ENCODE assay signal across 8 cellular contexts in genomic region chr3:196712514-196713413, GRCh38. TPM values are rescaled to one million over a fixed set of nuclear protein-coding genes. Genes with fewer than 3 reads are reported as not detected.
A peak's percentile ranks its signal among the peaks of the same experiment; 100 is the strongest.
DNase-seq lines count a peak whose midpoint lies in the region; ATAC-seq, FAIRE-seq and TF ChIP-seq lines count a peak whose summit lies in the region.

No MANE protein-coding gene starts in this region.

- DNase-seq in A549 (ENCODE audit: low read depth in 1 of 2, low spot score in 1 of 2) (peak; percentile 24 to 44), OCI-M1 (lab: John Stamatoyannopoulos, UW) (peak; percentile 52), left cardiac atrium (peak; percentile 77), prostate gland (ENCODE audit: low spot score) (peak; percentile 52)

- H3K4me3 Mint-ChIP-seq in activated naive CD8-positive, alpha-beta T cell, result peak overlapping the region; percentile 90

- H3K27me3 ChIP-seq in prostate gland (replicated peaks; ENCODE audit: insufficient read depth), result no peaks in the 10 kb centered on the region

- H3K36me3 ChIP-seq in prostate gland, result no peaks in the 10 kb centered on the region
- no peaks in the 10 kb centered on the region for H3K36me3 ChIP-seq in urinary bladder (ENCODE audit: insufficient read depth)

- ATAC-seq in A549 (peak; percentile 74), GM18508 (IDR thresholded peaks at IDR 0.05; ENCODE audit: insufficient read depth, unreplicated experiment) (peak; percentile 24), HG03064 (IDR thresholded peaks at IDR 0.05; ENCODE audit: low read depth, unreplicated experiment) (peak; percentile 45), left cardiac atrium (peak; percentile 90 to 91)

- H3K4me2 ChIP-seq in A549, result peak overlapping the region; percentile 93

- POLR2A ChIA-PET in A549 (lab: Yijun Ruan, JAX), result interaction anchor here (1.0 to 1.4 kb wide), 4 partner anchors 22 to 229 kb away, joined by 4 to 10 read pairs (median 8); partner anchors contain the start of genes NCBP2, PAK2 and SENP5

- FAIRE-seq in A549 (lab: Jason Lieb, UNC), result no peak

- no peak for TF ChIP-seq EP300 in A549 (IDR thresholded peaks at IDR 0.05)

- peak overlapping the region; percentile 95 to 99 for H3K27ac ChIP-seq in A549
- peak overlapping the region; percentile 93 for H3K27ac ChIP-seq in prostate gland
- H3K27ac ChIP-seq in urinary bladder (ENCODE audit: low read depth), result peak overlapping the region; percentile 85

- TF ChIP-seq POLR2A in A549 (IDR thresholded peaks at IDR 0.05; ENCODE audit: low read length) (no peak), prostate gland (IDR thresholded peaks at IDR 0.05) (no peak)

- peak overlapping the region; percentile 83 for H3K27ac Mint-ChIP-seq in activated naive CD8-positive, alpha-beta T cell

- H3K36me3 Mint-ChIP-seq in activated naive CD8-positive, alpha-beta T cell, result no peaks in the 10 kb centered on the region

- no peak for TF ChIP-seq RAD21 in A549 (conservative IDR thresholded peaks at IDR 0.05 in 1 of 2, IDR thresholded peaks at IDR 0.05 in 1 of 2)

- H3K4me3 ChIP-seq in A549 (peak overlapping the region; percentile 93), prostate gland (peak overlapping the region; percentile 77 to 90), urinary bladder (ENCODE audit: low read depth, low read length) (peak overlapping the region; percentile 59)

- no peaks in the 10 kb centered on the region for H3K27me3 Mint-ChIP-seq in activated naive CD8-positive, alpha-beta T cell

- H3K9me3 Mint-ChIP-seq in activated naive CD8-positive, alpha-beta T cell (ENCODE audit: low read depth), result no peaks in the 10 kb centered on the region

- CTCF ChIA-PET in A549 (lab: Yijun Ruan, JAX), result interaction anchor here (0.9 kb wide), 1 partner anchor 27 kb away, joined by 3 read pairs; no protein-coding TSS in a partner anchor

- intact Hi-C loops in left cardiac atrium (cut with DNase I), result no loop called here
- intact Hi-C loops in prostate gland (cut with DNase I), result loop anchor here (2.0 kb wide), 1 partner anchor 28 kb away; no protein-coding TSS in a partner anchor

- H3K4me1 ChIP-seq in A549 (peaks cover 19% of the 10 kb centered on the region), prostate gland (replicated peaks) (no peaks in the 10 kb centered on the region), urinary bladder (ENCODE audit: insufficient read depth) (no peaks in the 10 kb centered on the region)

- TF ChIP-seq CTCF in A549 (IDR thresholded peaks at IDR 0.05), result no peak
- TF ChIP-seq CTCF in prostate gland (IDR thresholded peaks at IDR 0.05), result peak in 1 of 4 experiments; percentile 34

- WGBS in A549 (ENCODE audit: missing lambda C conversion rate), result 37% methylated on average over 10 of the region's 64 CpGs
- WGBS in prostate gland, result 6% methylated on average over 54 of the region's 64 CpGs
- WGBS in urinary bladder, result 4% methylated on average over 64 of the region's 64 CpGs

- H3K9me3 ChIP-seq in A549 (no peaks in the 10 kb centered on the region), prostate gland (no peaks in the 10 kb centered on the region)

- H3K4me1 Mint-ChIP-seq in activated naive CD8-positive, alpha-beta T cell (ENCODE audit: low read depth), result peaks cover 28% of the 10 kb centered on the region

TF ChIP-seq in A549, 52 proteins besides CTCF, POLR2A, EP300 and RAD21:
- TF ChIP-seq JUNB (IDR thresholded peaks at IDR 0.05) (no peak), BHLHE40 (IDR thresholded peaks at IDR 0.05; ENCODE audit: low read depth, low read length) (no peak), HOXB5 (CRISPR knock-in tag; IDR thresholded peaks at IDR 0.05) (no peak), HOXA7 (CRISPR knock-in tag; IDR thresholded peaks at IDR 0.05) (no peak), PHF8 (IDR thresholded peaks at IDR 0.05; ENCODE audit: borderline replicate concordance, low read depth) (peak; percentile 46; the same call in 1 of the 2 replicates), FOSB (CRISPR knock-in tag; IDR thresholded peaks at IDR 0.05) (no peak), SREBF2 (IDR thresholded peaks at IDR 0.05) (no peak)
TF ChIP-seq in A549: peak in this region for 1.

RNA-seq across cellular contexts. Expression of gene PIGX, which starts 0.6 kb away (rescaled TPM):
- polyA plus RNA-seq in A549 (2011; rRNA removed), result 36.2 and 45.2 TPM in 2 replicates
- polyA plus RNA-seq in A549 (2012; cell fraction: cytosol; rRNA removed), result 12.6 and 14.1 TPM in 2 replicates
- polyA plus RNA-seq in A549 (2012; cell fraction: nucleus; rRNA removed), result 4.0 and 7.3 TPM in 2 replicates
- 22.3 to 23.6 TPM (median 23.0 TPM) in 3 replicates for polyA plus RNA-seq in A549 (2017; fragmentation: RNase III; extraction: RNeasy Plus Mini Kit Qiagen cat#74134 plus additional on column Dnase treatment)
- 7.4 and 10.7 TPM in 2 replicates for polyA minus RNA-seq in A549 (2011; rRNA and poly(A)+ RNA removed)
- total RNA-seq in left cardiac atrium, result 10 to 100 TPM; 10.9 to 18.4 TPM
- 10 to 100 TPM; 32.6 to 60.4 TPM for total RNA-seq in prostate gland
- total RNA-seq in urinary bladder, result 30.6 TPM
- polyA plus RNA-seq in urinary bladder, result 18.4 TPM

RNA-seq across cellular contexts. Expression of gene CEP19, which starts 0.7 kb away (rescaled TPM):
- polyA plus RNA-seq in A549 (2011; rRNA removed) (4.2 and 5.3 TPM in 2 replicates), A549 (2017; fragmentation: RNase III; extraction: RNeasy Plus Mini Kit Qiagen cat#74134 plus additional on column Dnase treatment) (3.6 to 4.5 TPM (median 4.2 TPM) in 3 replicates), urinary bladder (1.2 TPM)
- polyA plus RNA-seq in A549 (2012; cell fraction: cytosol; rRNA removed), result 1.7 and 1.8 TPM in 2 replicates
- 0.30 and 0.44 TPM in 2 replicates for polyA plus RNA-seq in A549 (2012; cell fraction: nucleus; rRNA removed)
- 0.44 and 0.62 TPM in 2 replicates for polyA minus RNA-seq in A549 (2011; rRNA and poly(A)+ RNA removed)
- total RNA-seq in left cardiac atrium (1 to 10 TPM; 1.3 to 1.7 TPM), prostate gland (1 to 10 TPM; 2.2 to 6.3 TPM), urinary bladder (3.8 TPM)

RNA-seq across cellular contexts. Expression of gene PAK2, which starts 26.9 kb away (rescaled TPM):
- polyA plus RNA-seq in A549 (2011; rRNA removed), result 49.8 and 61.8 TPM in 2 replicates
- 18.0 and 20.2 TPM in 2 replicates for polyA plus RNA-seq in A549 (2012; cell fraction: cytosol; rRNA removed)
- 5.5 and 6.0 TPM in 2 replicates for polyA plus RNA-seq in A549 (2012; cell fraction: nucleus; rRNA removed)
- polyA plus RNA-seq in A549 (2017; fragmentation: RNase III; extraction: RNeasy Plus Mini Kit Qiagen cat#74134 plus additional on column Dnase treatment), result 33.0 to 35.3 TPM (median 34.4 TPM) in 3 replicates
- 69.4 and 88.2 TPM in 2 replicates for polyA minus RNA-seq in A549 (2011; rRNA and poly(A)+ RNA removed)
- 10 to 100 TPM; 47.3 to 78.3 TPM for total RNA-seq in left cardiac atrium
- total RNA-seq in prostate gland, result 10 to 100 TPM; 37.4 to 48.3 TPM
- 43.1 TPM for total RNA-seq in urinary bladder
- polyA plus RNA-seq in urinary bladder, result 27.1 TPM

Comparison
In these comparisons a context has a peak if more than half of its experiments do, and no peak if none do; other contexts are left out.
1. Peak in every context shown above with its lines: DNase-seq, ATAC-seq, H3K4me3 ChIP-seq and H3K27ac ChIP-seq.
2. ATAC-seq: peak in every context shown above with its lines; median percentile 90 in left cardiac atrium; 74 in A549; 45 in HG03064; 24 in GM18508.